ENCODE assay signal across 28 cellular contexts in genomic region chr1:58353168-58353567, GRCh38.
"Had no signal": no experiment of that assay in that cellular context is flagged by ENCODE, and none has a peak within 500 bp of the region (broad histone marks: within the 10 kb centered on the region; RNA-seq: fewer than 3 reads in every experiment).

No MANE protein-coding gene starts in this region.

- FAIRE-seq: colon, endometrium, endothelial cell of umbilical vein, frontal cortex had no signal

- H3K27ac ChIP-seq: colonic mucosa, coronary artery, dorsolateral prefrontal cortex, epithelial cell of prostate, esophagus muscularis mucosa, esophagus squamous epithelium, foreskin keratinocyte, gastrocnemius medialis, gastroesophageal sphincter, heart left ventricle, heart right ventricle had no signal

- H3K36me3 ChIP-seq: colonic mucosa, esophagus muscularis mucosa, esophagus squamous epithelium, gastrocnemius medialis, gastroesophageal sphincter, heart left ventricle, heart right ventricle had no signal

- ATAC-seq: effector memory CD8-positive, alpha-beta T cell; esophagus mucosa; foreskin keratinocyte; gastrocnemius medialis; gastroesophageal sphincter; heart left ventricle; heart right ventricle had no signal

- H3K27me3 ChIP-seq: colonic mucosa, dorsolateral prefrontal cortex, esophagus muscularis mucosa, esophagus squamous epithelium, gastrocnemius medialis, gastroesophageal sphincter, heart left ventricle, heart right ventricle had no signal

- H3K4me1 ChIP-seq: colonic mucosa, esophagus squamous epithelium, foreskin keratinocyte, gastroesophageal sphincter had no signal

- DNase-seq: colonic mucosa; cortex of kidney; dermis blood vessel endothelial cell; dorsolateral prefrontal cortex; effector CD4-positive, alpha-beta T cell; effector CD8-positive, alpha-beta T cell; effector memory CD4-positive, alpha-beta T cell; effector memory CD8-positive, alpha-beta T cell; endodermal cell; erythroblast; esophagus squamous epithelium; foreskin fibroblast; foreskin keratinocyte; foreskin melanocyte; gastrocnemius medialis; glutamatergic neuron; head of caudate nucleus; heart left ventricle; heart right ventricle had no signal

- H3K4me3 ChIP-seq: colonic mucosa, coronary artery, dorsolateral prefrontal cortex, esophagus muscularis mucosa, esophagus squamous epithelium, gastrocnemius medialis, gastroesophageal sphincter, heart left ventricle, heart right ventricle had no signal

- H3K9me3 ChIP-seq: colonic mucosa, esophagus squamous epithelium, gastrocnemius medialis, gastroesophageal sphincter had no signal
